In genomic region chr5:126881821-126882220, GRCh38 we compare ENCODE assay signal across 27 cellular contexts.
"Had no signal": no experiment of that assay in that cellular context is flagged by ENCODE, and none has a peak within 500 bp of the region (broad histone marks: within the 10 kb centered on the region; RNA-seq: fewer than 3 reads in every experiment).

No MANE protein-coding gene starts in this region.

- H3K9me3 ChIP-seq: esophagus muscularis mucosa, esophagus squamous epithelium, gastrocnemius medialis, gastroesophageal sphincter, heart left ventricle, heart right ventricle had no signal

- H3K79me2 ChIP-seq: hepatocyte had no signal

- DNase-seq: cortex of kidney; dermis blood vessel endothelial cell; dorsolateral prefrontal cortex; effector CD4-positive, alpha-beta T cell; effector CD8-positive, alpha-beta T cell; effector memory CD4-positive, alpha-beta T cell; effector memory CD8-positive, alpha-beta T cell; endodermal cell; esophagus squamous epithelium; foreskin fibroblast; foreskin keratinocyte; foreskin melanocyte; gastrocnemius medialis; glutamatergic neuron; head of caudate nucleus; heart left ventricle; heart right ventricle; hippocampal formation had no signal

- H3K4me1 ChIP-seq: esophagus muscularis mucosa, esophagus squamous epithelium, foreskin keratinocyte, gastroesophageal sphincter had no signal

- FAIRE-seq: endometrium, endothelial cell of umbilical vein, frontal cortex had no signal

- H2AFZ ChIP-seq: hepatocyte had no signal

- ATAC-seq: effector memory CD8-positive, alpha-beta T cell; esophagus mucosa; foreskin keratinocyte; gastrocnemius medialis; gastroesophageal sphincter; heart left ventricle; heart right ventricle had no signal

- H3K36me3 ChIP-seq: esophagus muscularis mucosa, esophagus squamous epithelium, gastroesophageal sphincter had no signal

- H3K4me3 ChIP-seq: coronary artery, dorsolateral prefrontal cortex, esophagus muscularis mucosa, esophagus squamous epithelium, gastrocnemius medialis, gastroesophageal sphincter, heart left ventricle, heart right ventricle, hepatocyte had no signal

- H3K27me3 ChIP-seq: dorsolateral prefrontal cortex, esophagus squamous epithelium, foreskin keratinocyte, gastrocnemius medialis, gastroesophageal sphincter, heart left ventricle, heart right ventricle, hepatocyte had no signal

- H3K4me2 ChIP-seq: hepatocyte had no signal

- H3K27ac ChIP-seq: coronary artery, dorsolateral prefrontal cortex, epithelial cell of prostate, esophagus muscularis mucosa, esophagus squamous epithelium, foreskin keratinocyte, gastrocnemius medialis, gastroesophageal sphincter, heart left ventricle, heart right ventricle, hepatocyte had no signal
